ENCODE assay signal across 1 cellular context in genomic region chr1:202888507-202889360, GRCh38.
TF ChIP-seq lines count a peak whose summit lies in the region.

RABIF (minus strand) TSS chr1:202889149; CDS start chr1:202889098, 51 bp downstream.

TF ChIP-seq in H1, 55 proteins besides CTCF, POLR2A, EP300 and RAD21 (continued from another document):
- TF ChIP-seq HDAC2 (IDR thresholded peaks at IDR 0.05; ENCODE audit: borderline replicate concordance in 1 of 2, low read depth in 2 of 2, low read length in 2 of 2) (no peak; a peak in 1 of 4 replicates), CEBPB (IDR thresholded peaks at IDR 0.05; ENCODE audit: low read depth, low read length) (peak; percentile 85), HDAC6 (IDR thresholded peaks at IDR 0.05; ENCODE audit: low read depth, low read length) (no peak), SIN3A (conservative IDR thresholded peaks at IDR 0.05 in 1 of 2, IDR thresholded peaks at IDR 0.05 in 1 of 2; ENCODE audit: low read depth in 1 of 2, low read length in 2 of 2) (peak; percentile 72 to 90; a peak in 2 of 4 replicates), RBBP5 (IDR thresholded peaks at IDR 0.05; ENCODE audit: borderline replicate concordance, low read depth, low read length) (peak; percentile 89; the same call in 1 of the 2 replicates), CREB1 (IDR thresholded peaks at IDR 0.05) (0 out of 2 replicates have a peak, but pooled peaks have one; percentile 8), MAX (IDR thresholded peaks at IDR 0.05) (0 out of 2 replicates have a peak, but pooled peaks have one; percentile 27), EZH2 (IDR thresholded peaks at IDR 0.05; ENCODE audit: low read depth, low read length, severe bottlenecking) (no peak), ATF2 (IDR thresholded peaks at IDR 0.05; ENCODE audit: low read length) (no peak), KDM1A (IDR thresholded peaks at IDR 0.05; ENCODE audit: borderline replicate concordance, low read length) (no peak), ZNF274 (IDR thresholded peaks at IDR 0.05; ENCODE audit: borderline replicate concordance, extremely low read depth, low read length) (no peak), SAP30 (IDR thresholded peaks at IDR 0.05; ENCODE audit: insufficient read depth, insufficient replicate concordance, low read length) (no peak), NANOG (IDR thresholded peaks at IDR 0.05; ENCODE audit: insufficient read depth, low read depth, low read length, poor library complexity, severe bottlenecking) (no peak), BRCA1 (IDR thresholded peaks at IDR 0.05; ENCODE audit: low read depth, low read length) (no peak), PHF8 (conservative IDR thresholded peaks at IDR 0.05; ENCODE audit: low read depth, low read length) (peak; percentile 80; the same call in 1 of the 2 replicates), SP4 (IDR thresholded peaks at IDR 0.05; ENCODE audit: low read length) (no peak; the same call in 1 of the 2 replicates), GABPA (IDR thresholded peaks at IDR 0.05; ENCODE audit: borderline replicate concordance, insufficient read depth, low read length) (no peak), SP2 (IDR thresholded peaks at IDR 0.05; ENCODE audit: low read length) (no peak), RNF2 (IDR thresholded peaks at IDR 0.05; ENCODE audit: borderline replicate concordance, low read depth, low read length, missing control alignments, poor library complexity, severe bottlenecking) (no peak), RFX5 (IDR thresholded peaks at IDR 0.05; ENCODE audit: borderline replicate concordance, low read depth, low read length) (no peak), FOSL1 (IDR thresholded peaks at IDR 0.05; ENCODE audit: insufficient read depth, low read depth, low read length) (no peak), SP1 (IDR thresholded peaks at IDR 0.05; ENCODE audit: low read depth, low read length) (peak; percentile 12; the same call in 1 of the 2 replicates), SIX5 (IDR thresholded peaks at IDR 0.05; ENCODE audit: low read depth, low read length) (no peak), CHD2 (IDR thresholded peaks at IDR 0.05; ENCODE audit: low read length) (no peak), TAF1 (IDR thresholded peaks at IDR 0.05; ENCODE audit: low read depth, low read length) (peak; percentile 80), TCF12 (IDR thresholded peaks at IDR 0.05; ENCODE audit: low read depth, low read length) (no peak), BCL11A (IDR thresholded peaks at IDR 0.05; ENCODE audit: low read depth in 2 of 2, low read length in 2 of 2) (no peak), SIRT6 (IDR thresholded peaks at IDR 0.05; ENCODE audit: low read length) (no peak), NRF1 (IDR thresholded peaks at IDR 0.05; ENCODE audit: low read depth, low read length) (peak; percentile 96), MAFK (IDR thresholded peaks at IDR 0.05; ENCODE audit: low read depth, low read length) (no peak), BACH1 (IDR thresholded peaks at IDR 0.05; ENCODE audit: low read length) (no peak), CTBP2 (IDR thresholded peaks at IDR 0.05; ENCODE audit: borderline replicate concordance, insufficient read depth, insufficient read length, low read length) (no peak), POU5F1 (IDR thresholded peaks at IDR 0.05; ENCODE audit: low read depth, low read length) (no peak), CBX5 (IDR thresholded peaks at IDR 0.05; ENCODE audit: low read depth, low read length) (no peak), JUN (IDR thresholded peaks at IDR 0.05; ENCODE audit: low read depth, low read length) (no peak), TEAD4 (IDR thresholded peaks at IDR 0.05; ENCODE audit: low read depth, low read length) (no peak), JUND (IDR thresholded peaks at IDR 0.05; ENCODE audit: low read length) (no peak; the same call in 1 of the 2 replicates), CBX8 (IDR thresholded peaks at IDR 0.05; ENCODE audit: borderline replicate concordance, low read depth, low read length) (no peak), EGR1 (IDR thresholded peaks at IDR 0.05; ENCODE audit: borderline replicate concordance, low read depth, low read length) (no peak), KDM5A (IDR thresholded peaks at IDR 0.05; ENCODE audit: low read length) (no peak), SRF (IDR thresholded peaks at IDR 0.05; ENCODE audit: low read depth, low read length) (no peak), POLR2AphosphoS5 (IDR thresholded peaks at IDR 0.05; ENCODE audit: low read depth, low read length) (peak; percentile 72), KDM4A (IDR thresholded peaks at IDR 0.05; ENCODE audit: low read depth, low read length, severe bottlenecking) (peak; percentile 94), ASH2L (IDR thresholded peaks at IDR 0.05; ENCODE audit: low read length) (peak; percentile 96), GTF2F1 (IDR thresholded peaks at IDR 0.05; ENCODE audit: borderline replicate concordance, low read depth, low read length) (no peak)
- TF ChIP-seq, protein P1, sequence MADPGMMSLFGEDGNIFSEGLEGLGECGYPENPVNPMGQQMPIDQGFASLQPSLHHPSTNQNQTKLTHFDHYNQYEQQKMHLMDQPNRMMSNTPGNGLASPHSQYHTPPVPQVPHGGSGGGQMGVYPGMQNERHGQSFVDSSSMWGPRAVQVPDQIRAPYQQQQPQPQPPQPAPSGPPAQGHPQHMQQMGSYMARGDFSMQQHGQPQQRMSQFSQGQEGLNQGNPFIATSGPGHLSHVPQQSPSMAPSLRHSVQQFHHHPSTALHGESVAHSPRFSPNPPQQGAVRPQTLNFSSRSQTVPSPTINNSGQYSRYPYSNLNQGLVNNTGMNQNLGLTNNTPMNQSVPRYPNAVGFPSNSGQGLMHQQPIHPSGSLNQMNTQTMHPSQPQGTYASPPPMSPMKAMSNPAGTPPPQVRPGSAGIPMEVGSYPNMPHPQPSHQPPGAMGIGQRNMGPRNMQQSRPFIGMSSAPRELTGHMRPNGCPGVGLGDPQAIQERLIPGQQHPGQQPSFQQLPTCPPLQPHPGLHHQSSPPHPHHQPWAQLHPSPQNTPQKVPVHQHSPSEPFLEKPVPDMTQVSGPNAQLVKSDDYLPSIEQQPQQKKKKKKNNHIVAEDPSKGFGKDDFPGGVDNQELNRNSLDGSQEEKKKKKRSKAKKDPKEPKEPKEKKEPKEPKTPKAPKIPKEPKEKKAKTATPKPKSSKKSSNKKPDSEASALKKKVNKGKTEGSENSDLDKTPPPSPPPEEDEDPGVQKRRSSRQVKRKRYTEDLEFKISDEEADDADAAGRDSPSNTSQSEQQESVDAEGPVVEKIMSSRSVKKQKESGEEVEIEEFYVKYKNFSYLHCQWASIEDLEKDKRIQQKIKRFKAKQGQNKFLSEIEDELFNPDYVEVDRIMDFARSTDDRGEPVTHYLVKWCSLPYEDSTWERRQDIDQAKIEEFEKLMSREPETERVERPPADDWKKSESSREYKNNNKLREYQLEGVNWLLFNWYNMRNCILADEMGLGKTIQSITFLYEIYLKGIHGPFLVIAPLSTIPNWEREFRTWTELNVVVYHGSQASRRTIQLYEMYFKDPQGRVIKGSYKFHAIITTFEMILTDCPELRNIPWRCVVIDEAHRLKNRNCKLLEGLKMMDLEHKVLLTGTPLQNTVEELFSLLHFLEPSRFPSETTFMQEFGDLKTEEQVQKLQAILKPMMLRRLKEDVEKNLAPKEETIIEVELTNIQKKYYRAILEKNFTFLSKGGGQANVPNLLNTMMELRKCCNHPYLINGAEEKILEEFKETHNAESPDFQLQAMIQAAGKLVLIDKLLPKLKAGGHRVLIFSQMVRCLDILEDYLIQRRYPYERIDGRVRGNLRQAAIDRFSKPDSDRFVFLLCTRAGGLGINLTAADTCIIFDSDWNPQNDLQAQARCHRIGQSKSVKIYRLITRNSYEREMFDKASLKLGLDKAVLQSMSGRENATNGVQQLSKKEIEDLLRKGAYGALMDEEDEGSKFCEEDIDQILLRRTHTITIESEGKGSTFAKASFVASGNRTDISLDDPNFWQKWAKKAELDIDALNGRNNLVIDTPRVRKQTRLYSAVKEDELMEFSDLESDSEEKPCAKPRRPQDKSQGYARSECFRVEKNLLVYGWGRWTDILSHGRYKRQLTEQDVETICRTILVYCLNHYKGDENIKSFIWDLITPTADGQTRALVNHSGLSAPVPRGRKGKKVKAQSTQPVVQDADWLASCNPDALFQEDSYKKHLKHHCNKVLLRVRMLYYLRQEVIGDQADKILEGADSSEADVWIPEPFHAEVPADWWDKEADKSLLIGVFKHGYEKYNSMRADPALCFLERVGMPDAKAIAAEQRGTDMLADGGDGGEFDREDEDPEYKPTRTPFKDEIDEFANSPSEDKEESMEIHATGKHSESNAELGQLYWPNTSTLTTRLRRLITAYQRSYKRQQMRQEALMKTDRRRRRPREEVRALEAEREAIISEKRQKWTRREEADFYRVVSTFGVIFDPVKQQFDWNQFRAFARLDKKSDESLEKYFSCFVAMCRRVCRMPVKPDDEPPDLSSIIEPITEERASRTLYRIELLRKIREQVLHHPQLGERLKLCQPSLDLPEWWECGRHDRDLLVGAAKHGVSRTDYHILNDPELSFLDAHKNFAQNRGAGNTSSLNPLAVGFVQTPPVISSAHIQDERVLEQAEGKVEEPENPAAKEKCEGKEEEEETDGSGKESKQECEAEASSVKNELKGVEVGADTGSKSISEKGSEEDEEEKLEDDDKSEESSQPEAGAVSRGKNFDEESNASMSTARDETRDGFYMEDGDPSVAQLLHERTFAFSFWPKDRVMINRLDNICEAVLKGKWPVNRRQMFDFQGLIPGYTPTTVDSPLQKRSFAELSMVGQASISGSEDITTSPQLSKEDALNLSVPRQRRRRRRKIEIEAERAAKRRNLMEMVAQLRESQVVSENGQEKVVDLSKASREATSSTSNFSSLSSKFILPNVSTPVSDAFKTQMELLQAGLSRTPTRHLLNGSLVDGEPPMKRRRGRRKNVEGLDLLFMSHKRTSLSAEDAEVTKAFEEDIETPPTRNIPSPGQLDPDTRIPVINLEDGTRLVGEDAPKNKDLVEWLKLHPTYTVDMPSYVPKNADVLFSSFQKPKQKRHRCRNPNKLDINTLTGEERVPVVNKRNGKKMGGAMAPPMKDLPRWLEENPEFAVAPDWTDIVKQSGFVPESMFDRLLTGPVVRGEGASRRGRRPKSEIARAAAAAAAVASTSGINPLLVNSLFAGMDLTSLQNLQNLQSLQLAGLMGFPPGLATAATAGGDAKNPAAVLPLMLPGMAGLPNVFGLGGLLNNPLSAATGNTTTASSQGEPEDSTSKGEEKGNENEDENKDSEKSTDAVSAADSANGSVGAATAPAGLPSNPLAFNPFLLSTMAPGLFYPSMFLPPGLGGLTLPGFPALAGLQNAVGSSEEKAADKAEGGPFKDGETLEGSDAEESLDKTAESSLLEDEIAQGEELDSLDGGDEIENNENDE (IDR thresholded peaks at IDR 0.05; ENCODE audit: insufficient replicate concordance, low read length): no peak
- TF ChIP-seq, protein P2, sequence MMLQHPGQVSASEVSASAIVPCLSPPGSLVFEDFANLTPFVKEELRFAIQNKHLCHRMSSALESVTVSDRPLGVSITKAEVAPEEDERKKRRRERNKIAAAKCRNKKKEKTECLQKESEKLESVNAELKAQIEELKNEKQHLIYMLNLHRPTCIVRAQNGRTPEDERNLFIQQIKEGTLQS (IDR thresholded peaks at IDR 0.05; ENCODE audit: insufficient read depth, low read depth, low read length): no peak
- TF ChIP-seq, protein P3, sequence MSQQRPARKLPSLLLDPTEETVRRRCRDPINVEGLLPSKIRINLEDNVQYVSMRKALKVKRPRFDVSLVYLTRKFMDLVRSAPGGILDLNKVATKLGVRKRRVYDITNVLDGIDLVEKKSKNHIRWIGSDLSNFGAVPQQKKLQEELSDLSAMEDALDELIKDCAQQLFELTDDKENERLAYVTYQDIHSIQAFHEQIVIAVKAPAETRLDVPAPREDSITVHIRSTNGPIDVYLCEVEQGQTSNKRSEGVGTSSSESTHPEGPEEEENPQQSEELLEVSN (IDR thresholded peaks at IDR 0.05): peak; percentile 50; the same call in 1 of the 2 replicates
